Comparison of ENCODE assay signal across 23 cellular contexts in genomic region chr3:112123548-112123947, GRCh38. TPM values are rescaled to one million over a fixed set of nuclear protein-coding genes. Genes with fewer than 3 reads are reported as not detected.
"Had no signal": no experiment of that assay in that cellular context is flagged by ENCODE, and none has a peak within 500 bp of the region (broad histone marks: within the 10 kb centered on the region; RNA-seq: fewer than 3 reads in every experiment).

No MANE protein-coding gene starts in this region.

- H3K4me3 Mint-ChIP-seq: activated naive CD4-positive, alpha-beta T cell treated with anti-CD3 and anti-CD28 coated beads, Interleukin-2, amount 10 ng/mL, durations not matched to agents 7 days and 5 days; naive thymus-derived CD4-positive, alpha-beta T cell; neural progenitor cell; type B pancreatic cell had no signal

- H2AFZ ChIP-seq: neural progenitor cell had no signal

- H3K4me2 ChIP-seq: neural progenitor cell, smooth muscle cell had no signal

- H3K36me3 ChIP-seq: lower lobe of right lung, neural progenitor cell, sigmoid colon, thoracic aorta, vagina had no signal

- H3K36me3 Mint-ChIP-seq: neural progenitor cell, type B pancreatic cell had no signal

- H3K9me3 Mint-ChIP-seq: activated naive CD4-positive, alpha-beta T cell treated with anti-CD3 and anti-CD28 coated beads, Interleukin-2, amount 10 ng/mL, durations not matched to agents 7 days and 5 days; naive thymus-derived CD4-positive, alpha-beta T cell; neural progenitor cell; type B pancreatic cell had no signal

- FAIRE-seq: kidney had no signal

- H3K9me3 ChIP-seq: body of pancreas, lower lobe of right lung, sigmoid colon, thoracic aorta, vagina had no signal

- ATAC-seq: body of pancreas; lower lobe of right lung; naive thymus-derived CD4-positive, alpha-beta T cell had no signal

- H3K4me3 ChIP-seq: body of pancreas, cardiac muscle cell, lower lobe of right lung, neural progenitor cell, sigmoid colon, smooth muscle cell, thoracic aorta, vagina had no signal

- H3K27ac ChIP-seq: body of pancreas, cardiac muscle cell, epithelial cell of prostate, lower lobe of right lung, neural progenitor cell, sigmoid colon, thoracic aorta, vagina had no signal

- DNase-seq: activated CD4-positive, alpha-beta T cell treated with anti-CD3 and anti-CD28 coated beads, Interleukin-2, amount 50 U/mL, for 48 hours; activated effector memory CD4-positive, alpha-beta T cell treated with anti-CD3 and anti-CD28 coated beads, Interleukin-2, amount 50 U/mL, for 16 hours; activated naive CD4-positive, alpha-beta T cell treated with anti-CD3 and anti-CD28 coated beads, Interleukin-2, amount 10 ng/mL, durations not matched to agents 7 days and 5 days; anterior cingulate cortex; body of pancreas; kidney; lower lobe of right lung; naive thymus-derived CD4-positive, alpha-beta T cell; posterior cingulate gyrus; sigmoid colon; stimulated activated CD4-positive, alpha-beta T cell treated with anti-CD3 and anti-CD28 coated beads, Interleukin-15, amount 100 ng/mL, for 24 hours; stimulated activated naive CD4-positive, alpha-beta T cell had no signal

- H3K4me1 ChIP-seq: sigmoid colon, vagina had no signal

- H3K27me3 Mint-ChIP-seq: activated naive CD4-positive, alpha-beta T cell treated with anti-CD3 and anti-CD28 coated beads, Interleukin-2, amount 10 ng/mL, durations not matched to agents 7 days and 5 days; naive thymus-derived CD4-positive, alpha-beta T cell; type B pancreatic cell had no signal

- H3K27me3 ChIP-seq: body of pancreas, cardiac muscle cell, neural progenitor cell, sigmoid colon, vagina had no signal

- H3K27ac Mint-ChIP-seq: activated naive CD4-positive, alpha-beta T cell treated with anti-CD3 and anti-CD28 coated beads, Interleukin-2, amount 10 ng/mL, durations not matched to agents 7 days and 5 days; neural progenitor cell; type B pancreatic cell had no signal

RNA-seq across cellular contexts. Expression of gene GCSAM, which starts 9.5 kb away (rescaled TPM):
- total RNA-seq: body of pancreas, cardiac muscle cell, fibroblast of villous mesenchyme, glomerular endothelial cell, mesenteric fat pad, renal cortical epithelial cell, sigmoid colon had no signal
- polyA plus RNA-seq: smooth muscle cell had no signal
